Comparison of ENCODE assay signal across 22 cellular contexts in genomic region chr6:43285415-43285814, GRCh38. TPM values are rescaled to one million over a fixed set of nuclear protein-coding genes. Genes with fewer than 3 reads are reported as not detected.
A peak's percentile ranks its signal among the peaks of the same experiment; 100 is the strongest.
DNase-seq lines count a peak whose midpoint lies in the region; TF ChIP-seq lines count a peak whose summit lies in the region.
"Had no signal": no experiment of that assay in that cellular context is flagged by ENCODE, and none has a peak within 500 bp of the region (broad histone marks: within the 10 kb centered on the region; RNA-seq: fewer than 3 reads in every experiment).

No MANE protein-coding gene starts in this region.

- H3K4me3 ChIP-seq in H7 (ENCODE audit: insufficient read depth, low read depth, low read length) (peak overlapping the region; percentile 29; the same call in 1 of the 2 replicates), esophagus squamous epithelium (peak overlapping the region; percentile 17 to 58 (median 38)), smooth muscle cell (peak overlapping the region; percentile 38)
- H3K4me3 ChIP-seq: lower lobe of right lung had no signal

- TF ChIP-seq POLR2A in esophagus squamous epithelium (IDR thresholded peaks at IDR 0.05), result no peak

- no peaks in the 10 kb centered on the region for H3F3A ChIP-seq in smooth muscle cell (ENCODE audit: low read depth)

- H2AFZ ChIP-seq in smooth muscle cell (ENCODE audit: low read depth), result peak overlapping the region; percentile 66

- no peaks in the 10 kb centered on the region for H3K4me1 Mint-ChIP-seq in mesothelial cell of epicardium
- H3K4me1 Mint-ChIP-seq: activated CD4-positive, alpha-beta memory T cell treated with anti-CD3 and anti-CD28 coated beads, Interleukin-2, amount 10 ng/mL, durations not matched to agents 7 days and 5 days had no signal

- H3K9me3 Mint-ChIP-seq in mesothelial cell of epicardium, result no peaks in the 10 kb centered on the region
- H3K9me3 Mint-ChIP-seq: activated CD4-positive, alpha-beta memory T cell treated with anti-CD3 and anti-CD28 coated beads, Interleukin-2, amount 10 ng/mL, durations not matched to agents 7 days and 5 days; CD8-positive, alpha-beta memory T cell had no signal

- no peaks in the 10 kb centered on the region for H3K9me3 ChIP-seq in esophagus squamous epithelium
- H3K9me3 ChIP-seq in smooth muscle cell (replicated peaks; ENCODE audit: low read depth), result no peaks in the 10 kb centered on the region
- H3K9me3 ChIP-seq: lower lobe of right lung, neutrophil had no signal

- H3K27ac Mint-ChIP-seq in mesothelial cell of epicardium, result no peak overlapping the region
- H3K27ac Mint-ChIP-seq: activated CD4-positive, alpha-beta memory T cell treated with anti-CD3 and anti-CD28 coated beads, Interleukin-2, amount 10 ng/mL, durations not matched to agents 7 days and 5 days; CD8-positive, alpha-beta memory T cell had no signal

- H3K27ac ChIP-seq in esophagus squamous epithelium, result no peak overlapping the region
- no peak overlapping the region for H3K27ac ChIP-seq in smooth muscle cell (ENCODE audit: low read depth)
- H3K27ac ChIP-seq: lower lobe of right lung, neutrophil had no signal

- H3K4me2 ChIP-seq in smooth muscle cell, result peak overlapping the region; percentile 81

- no peaks in the 10 kb centered on the region for H3K36me3 Mint-ChIP-seq in mesothelial cell of epicardium

- intact Hi-C loops in esophagus squamous epithelium (cut with DNase I), result no loop called here

- 33 to 56% methylated on average over 5 to 11 of the region's 43 CpGs for WGBS in esophagus squamous epithelium, 2 donors
- WGBS in smooth muscle cell (ENCODE audit: low lambda C conversion rate), result 38% methylated on average over 29 of the region's 43 CpGs

- peaks cover 53% of the 10 kb centered on the region for H3K27me3 Mint-ChIP-seq in mesothelial cell of epicardium (ENCODE audit: low read depth)

- no peaks in the 10 kb centered on the region for H3K79me2 ChIP-seq in smooth muscle cell (ENCODE audit: low read depth)

- H3K9ac ChIP-seq in smooth muscle cell (ENCODE audit: low read depth), result no peak overlapping the region

- peaks cover 4% of the 10 kb centered on the region; the same call in 1 of the 2 replicates for H3K27me3 ChIP-seq in H7 (ENCODE audit: control insufficient read depth, insufficient read depth, low read length)
- peaks cover 0 to 66% (median 0%) of the 10 kb centered on the region in 4 donors for H3K27me3 ChIP-seq in esophagus squamous epithelium
- peaks cover 4% of the 10 kb centered on the region for H3K27me3 ChIP-seq in smooth muscle cell (ENCODE audit: low read depth)

- no peak for TF ChIP-seq CTCF in esophagus squamous epithelium (IDR thresholded peaks at IDR 0.05)
- no peak for TF ChIP-seq CTCF in mesothelial cell of epicardium (IDR thresholded peaks at IDR 0.05; ENCODE audit: unreplicated experiment)
- TF ChIP-seq CTCF in smooth muscle cell (IDR thresholded peaks at IDR 0.05; ENCODE audit: borderline replicate concordance, insufficient read depth, poor library complexity, severe bottlenecking), result no peak

- H3K4me1 ChIP-seq in esophagus squamous epithelium (peaks cover 4 to 24% (median 13%) of the 10 kb centered on the region in 3 donors), smooth muscle cell (ENCODE audit: low read depth) (no peaks in the 10 kb centered on the region)
- H3K4me1 ChIP-seq: lower lobe of right lung had no signal

- DNase-seq in H7 (peak; percentile 77), esophagus squamous epithelium (lab: John Stamatoyannopoulos, UW) (no peak), mesothelial cell of epicardium (ENCODE audit: low spot score in 2 of 2, unreplicated experiment in 2 of 2) (no peak), smooth muscle cell (lab: John Stamatoyannopoulos, UW; ENCODE audit: unreplicated experiment) (no peak), NCI-H446 (lab: John Stamatoyannopoulos, UW) (no peak), GM03348 (ENCODE audit: low spot score) (no peak), amygdala (lab: John Stamatoyannopoulos, UW) (no peak)
- DNase-seq: activated CD4-positive, alpha-beta memory T cell treated with anti-CD3 and anti-CD28 coated beads, Interleukin-2, amount 10 ng/mL, durations not matched to agents 7 days and 5 days; activated effector memory CD4-positive, alpha-beta T cell treated with Interleukin-2 at 50 U/mL for 16 hours; CD8-positive, alpha-beta memory T cell; dermis blood vessel endothelial cell; head of caudate nucleus; lower lobe of right lung; MV-4-11; NCI-H1694; NCI-H2171; NCI-H526 treated with DMSO at 0.1 percent for 48 hours; RPMI8226 had no signal

- H3K4me3 Mint-ChIP-seq in mesothelial cell of epicardium, result peak overlapping the region; percentile 41
- H3K4me3 Mint-ChIP-seq: activated CD4-positive, alpha-beta memory T cell treated with anti-CD3 and anti-CD28 coated beads, Interleukin-2, amount 10 ng/mL, durations not matched to agents 7 days and 5 days had no signal

- no peaks in the 10 kb centered on the region for H3K36me3 ChIP-seq in H7 (replicated peaks; ENCODE audit: control insufficient read depth, insufficient read depth, low read length)
- H3K36me3 ChIP-seq in esophagus squamous epithelium, result no peaks in the 10 kb centered on the region
- H3K36me3 ChIP-seq in smooth muscle cell (ENCODE audit: low read depth), result no peaks in the 10 kb centered on the region
- H3K36me3 ChIP-seq: lower lobe of right lung, neutrophil had no signal

- H4K20me1 ChIP-seq in smooth muscle cell (ENCODE audit: low read depth), result no peaks in the 10 kb centered on the region

RNA-seq across cellular contexts. Expression of gene SLC22A7, which starts 12.6 kb away (rescaled TPM):
- total RNA-seq in H7 (2014; rRNA removed; shearing (Covaris generic)), result not detected in 2 replicates
- total RNA-seq in esophagus squamous epithelium, result not detected
- total RNA-seq in mesothelial cell of epicardium, result not detected in 3 replicates
- total RNA-seq in smooth muscle cell, result not detected in 2 replicates
- not detected in 2 replicates for polyA plus RNA-seq in smooth muscle cell
- total RNA-seq: activated CD4-positive, alpha-beta memory T cell treated with anti-CD3 and anti-CD28 coated beads, Interleukin-2, amount 10 ng/mL, durations not matched to agents 7 days and 5 days; CD8-positive, alpha-beta memory T cell; dermis blood vessel endothelial cell; HT1080; lower lobe of right lung; subcutaneous adipose tissue had no signal
- polyA plus RNA-seq: adipose tissue; CD8-positive, alpha-beta memory T cell had no signal

RNA-seq across cellular contexts. Expression of gene CRIP3, which starts 23.2 kb away (rescaled TPM):
- total RNA-seq in H7 (2014; rRNA removed; shearing (Covaris generic)), result 20.1 and 28.1 TPM in 2 replicates
- total RNA-seq in esophagus squamous epithelium, result under 1 TPM in 3 of 4 donors, not detected in 1; 0.38 to 0.72 (median 0.41) TPM
- 2.2 to 3.4 TPM (median 2.9 TPM) in 3 replicates for total RNA-seq in mesothelial cell of epicardium
- total RNA-seq in smooth muscle cell, result not detected in 2 replicates
- 0.44 TPM in 1 of 2 replicates, not detected in the other for polyA plus RNA-seq in smooth muscle cell
- total RNA-seq: HT1080 had no signal
- polyA plus RNA-seq: CD8-positive, alpha-beta memory T cell had no signal

RNA-seq across cellular contexts. Expression of gene TTBK1, which starts 42.1 kb away (rescaled TPM):
- not detected in 2 replicates for total RNA-seq in H7 (2014; rRNA removed; shearing (Covaris generic))
- total RNA-seq in esophagus squamous epithelium (under 1 TPM in 1 of 4 donors, not detected in 3; 0.13 TPM), mesothelial cell of epicardium (0.29 to 0.34 TPM (median 0.29 TPM) in 3 replicates), smooth muscle cell (not detected in 2 replicates)
- 0.17 TPM in 1 of 2 replicates, not detected in the other for polyA plus RNA-seq in smooth muscle cell
- total RNA-seq: dermis blood vessel endothelial cell, subcutaneous adipose tissue had no signal
- polyA plus RNA-seq: CD8-positive, alpha-beta memory T cell had no signal

RNA-seq across cellular contexts. Expression of gene DNPH1, which starts 56.1 kb away (rescaled TPM):
- total RNA-seq in H7 (2014; rRNA removed; shearing (Covaris generic)), result 73.6 and 85.3 TPM in 2 replicates
- total RNA-seq in esophagus squamous epithelium, result 100 to 1,000 TPM in 1 of 4 donors, 10 to 100 TPM in 3; 57.7 to 101 (median 81.5) TPM
- 49.0 to 52.3 TPM (median 49.4 TPM) in 3 replicates for total RNA-seq in mesothelial cell of epicardium
- 18.4 and 33.8 TPM in 2 replicates for total RNA-seq in smooth muscle cell
- polyA plus RNA-seq in smooth muscle cell, result 82.1 and 82.4 TPM in 2 replicates
